ENCODE assay signal across 13 cellular contexts in the genomic region with DNA sequence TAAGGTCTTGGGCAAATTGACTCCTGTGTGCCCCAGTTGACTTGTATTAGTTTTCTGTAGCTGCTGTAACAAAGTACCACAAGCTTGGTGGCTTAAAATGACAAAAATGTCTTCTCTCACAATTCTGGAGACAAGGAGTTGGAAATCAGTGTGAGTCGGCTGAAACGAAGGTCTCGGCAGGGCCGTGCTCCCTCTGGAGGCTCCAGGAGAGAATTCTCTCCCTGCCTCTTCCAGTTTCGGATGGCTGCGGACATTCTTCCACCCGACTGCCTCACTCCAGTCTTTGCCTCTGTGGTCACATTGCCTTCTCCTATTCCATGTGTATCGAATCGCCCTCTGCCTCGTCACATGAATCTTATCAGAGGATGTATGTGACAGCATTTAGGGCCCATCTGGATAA.
DNase-seq lines count a peak whose midpoint lies in the region; ATAC-seq and TF ChIP-seq lines count a peak whose summit lies in the region.
"Had no signal": no experiment of that assay in that cellular context is flagged by ENCODE, and none has a peak within 500 bp of the region (broad histone marks: within the 10 kb centered on the region; RNA-seq: fewer than 3 reads in every experiment).

No MANE protein-coding gene starts in this region.

- no peak overlapping the region for H3K27ac ChIP-seq in caudate nucleus (ENCODE audit: low read depth, low read length)

- no peak for ATAC-seq in HG02763 (IDR thresholded peaks at IDR 0.05; ENCODE audit: unreplicated experiment)

- peak; percentile 24 for DNase-seq in ACHN
- DNase-seq in HT1080 (ENCODE audit: low read depth) = peak; percentile 64
- DNase-seq in choroid plexus epithelial cell (ENCODE audit: low read depth) = peak; percentile 34
- peak; percentile 80 for DNase-seq in left kidney (ENCODE audit: low read depth, low spot score)
- no peak for DNase-seq in stimulated activated CD4-positive, alpha-beta T cell treated with anti-CD3 and anti-CD28 coated beads, Interleukin-2, amount 100 ng/mL, for 24 hours
- no peak for DNase-seq in effector CD8-positive, alpha-beta T cell (lab: John Stamatoyannopoulos, UW)
- DNase-seq in caudate nucleus (lab: John Stamatoyannopoulos, UW) = no peak
- DNase-seq: activated CD4-positive, alpha-beta T cell treated with anti-CD3 and anti-CD28 coated beads, Interleukin-2, amount 50 U/mL, for 1 hour; amniotic stem cell; CD4-positive, alpha-beta T cell; NCI-H187; occipital lobe had no signal

- in situ Hi-C loops in ACHN (cut with HindIII; ENCODE audit: low pct_ligation_motif_present, low pct_unique_long_range_greater_than_20kb, low sequenced_read_pairs) = no loop called here

- peak; percentile 71 for TF ChIP-seq CTCF in choroid plexus epithelial cell (conservative IDR thresholded peaks at IDR 0.05; ENCODE audit: low read depth, low read length)

- no peak overlapping the region for H3K4me3 ChIP-seq in choroid plexus epithelial cell (ENCODE audit: low read depth, low read length)

Comparison
In these comparisons a context has a peak if more than half of its experiments do, and no peak if none do; other contexts are left out.
1. DNase-seq: peak in ACHN (single experiment), HT1080 (single experiment), choroid plexus epithelial cell (single experiment) and left kidney (single experiment); none in stimulated activated CD4-positive, alpha-beta T cell treated with anti-CD3 and anti-CD28 coated beads, Interleukin-2, amount 100 ng/mL, for 24 hours (0 of 2), effector CD8-positive, alpha-beta T cell (single experiment) and caudate nucleus (0 of 61).